In genomic region chr1:114757455-114758250, GRCh38 we compare ENCODE assay signal across 1 cellular context.
TF ChIP-seq lines count a peak whose summit lies in the region.

Gene CSDE1 (minus strand): TSS chr1:114757984. CDS start chr1:114739890, 18,094 bp downstream.

TF ChIP-seq in A549, 52 proteins besides CTCF, POLR2A, EP300 and RAD21 (continued from another document):
- no peak for TF ChIP-seq FOSB (CRISPR knock-in tag; IDR thresholded peaks at IDR 0.05)
- no peak for TF ChIP-seq KDM5A (IDR thresholded peaks at IDR 0.05)
- no peak for TF ChIP-seq ELK1 (IDR thresholded peaks at IDR 0.05; ENCODE audit: low read depth, low read length)
- TF ChIP-seq TP53 (CRISPR knock-in tag; IDR thresholded peaks at IDR 0.05) = no peak
- TF ChIP-seq HEYL (CRISPR knock-in tag; IDR thresholded peaks at IDR 0.05) = no peak
- no peak for TF ChIP-seq RNF2 (IDR thresholded peaks at IDR 0.05; ENCODE audit: borderline replicate concordance, low read depth)
- TF ChIP-seq BHLHE40 (IDR thresholded peaks at IDR 0.05; ENCODE audit: low read depth, low read length) = no peak
- no peak for TF ChIP-seq NR3C1 (IDR thresholded peaks at IDR 0.05)
- peak; percentile 31; the same call in 1 of the 2 replicates for TF ChIP-seq MYC (IDR thresholded peaks at IDR 0.05; ENCODE audit: borderline replicate concordance, low read length)
- TF ChIP-seq GATA3 (IDR thresholded peaks at IDR 0.05; ENCODE audit: borderline replicate concordance) = peak; percentile 38; the same call in 1 of the 2 replicates
- no peak for TF ChIP-seq PBX3 (IDR thresholded peaks at IDR 0.05)
- no peak for TF ChIP-seq ATOH8 (CRISPR knock-in tag; IDR thresholded peaks at IDR 0.05; ENCODE audit: low read depth)
- TF ChIP-seq, protein P1, sequence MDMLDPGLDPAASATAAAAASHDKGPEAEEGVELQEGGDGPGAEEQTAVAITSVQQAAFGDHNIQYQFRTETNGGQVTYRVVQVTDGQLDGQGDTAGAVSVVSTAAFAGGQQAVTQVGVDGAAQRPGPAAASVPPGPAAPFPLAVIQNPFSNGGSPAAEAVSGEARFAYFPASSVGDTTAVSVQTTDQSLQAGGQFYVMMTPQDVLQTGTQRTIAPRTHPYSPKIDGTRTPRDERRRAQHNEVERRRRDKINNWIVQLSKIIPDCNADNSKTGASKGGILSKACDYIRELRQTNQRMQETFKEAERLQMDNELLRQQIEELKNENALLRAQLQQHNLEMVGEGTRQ (IDR thresholded peaks at IDR 0.05) = no peak
- TF ChIP-seq SMC3 (IDR thresholded peaks at IDR 0.05) = no peak
- no peak for TF ChIP-seq NPAS2 (CRISPR knock-in tag; IDR thresholded peaks at IDR 0.05; ENCODE audit: borderline replicate concordance)
- TF ChIP-seq ZSCAN20 (CRISPR knock-in tag; IDR thresholded peaks at IDR 0.05) = no peak
- TF ChIP-seq ZC3H11A (IDR thresholded peaks at IDR 0.05) = no peak
